10 cellular contexts compared by ENCODE assay signal in the genomic region with DNA sequence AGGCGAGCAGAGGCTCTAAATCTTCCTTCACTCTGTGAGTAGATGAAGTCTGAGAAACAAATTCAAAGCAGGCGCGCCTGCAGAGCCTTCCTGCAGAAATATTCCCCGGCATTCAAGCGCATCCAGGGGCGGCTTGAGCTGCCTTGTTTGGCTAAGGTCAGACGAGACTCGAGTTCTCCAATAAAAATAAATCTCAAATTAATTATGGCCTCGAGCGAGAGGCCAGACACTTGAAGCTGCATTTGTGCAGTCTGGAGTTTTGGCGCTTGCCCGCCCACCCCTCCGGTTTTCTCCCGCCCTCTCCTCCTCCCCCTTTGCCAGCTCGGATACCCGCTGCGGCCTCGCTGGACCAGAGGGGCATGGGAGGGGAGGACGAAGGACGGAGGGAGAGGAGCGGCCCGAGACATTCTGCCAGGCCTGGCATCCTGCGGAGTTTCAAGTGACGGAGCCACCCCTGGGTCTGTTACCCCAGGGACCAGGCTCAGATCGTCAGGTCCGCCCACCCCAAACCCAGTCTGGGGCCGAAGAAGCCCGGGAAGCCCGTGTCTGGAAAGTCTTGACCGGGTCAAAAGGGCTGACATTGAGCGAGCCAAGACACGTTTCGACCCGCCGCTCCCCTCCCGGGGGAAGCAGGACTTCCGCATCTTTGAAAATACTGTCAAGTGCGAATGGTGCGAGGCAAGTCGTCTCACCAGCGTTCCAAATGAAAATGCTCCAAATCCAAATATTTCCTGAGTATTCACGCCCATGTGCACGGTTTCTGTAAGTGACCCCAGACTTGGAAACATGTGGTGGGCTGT. TPM values are rescaled to one million over a fixed set of nuclear protein-coding genes. Genes with fewer than 3 reads are reported as not detected.
DNase-seq lines count a peak whose midpoint lies in the region; ATAC-seq and TF ChIP-seq lines count a peak whose summit lies in the region.
"Had no signal": no experiment of that assay in that cellular context is flagged by ENCODE, and none has a peak within 500 bp of the region (broad histone marks: within the 10 kb centered on the region; RNA-seq: fewer than 3 reads in every experiment).

No MANE protein-coding gene starts in this region.

- no peaks in the 10 kb centered on the region for H3K36me3 ChIP-seq in ascending aorta
- no peaks in the 10 kb centered on the region for H3K36me3 ChIP-seq in left ventricle myocardium inferior
- H3K36me3 ChIP-seq in trophoblast cell (ENCODE audit: control insufficient read depth in 1 of 2, insufficient read depth in 2 of 2, low read length in 2 of 2): no peaks in the 10 kb centered on the region
- no peaks in the 10 kb centered on the region for H3K36me3 ChIP-seq in Caco-2 (ENCODE audit: control insufficient read depth, insufficient read depth, low read length)
- H3K36me3 ChIP-seq: SJSA1 had no signal

- no peak overlapping the region for H3K27ac ChIP-seq in CD4-positive, alpha-beta T cell (ENCODE audit: low read depth, low read length)
- H3K27ac ChIP-seq in ascending aorta (peak overlapping the region in 1 of 2 donors; percentile 25), left ventricle myocardium inferior (replicated peaks) (peak overlapping the region; percentile 95), trophoblast cell (ENCODE audit: low read depth, low read length) (no peak overlapping the region)
- H3K27ac ChIP-seq: SJSA1 had no signal

- H4K8ac ChIP-seq in trophoblast cell (ENCODE audit: low read depth, low read length): no peak overlapping the region

- no peak overlapping the region for H3K9ac ChIP-seq in trophoblast cell (ENCODE audit: low read length)

- CTCF ChIA-PET in CD4-positive, alpha-beta T cell (lab: Charles Lee): no interaction called here
- CTCF ChIA-PET in Caco-2 (lab: Charles Lee): no interaction called here

- no peaks in the 10 kb centered on the region for H3K9me3 ChIP-seq in CD4-positive, alpha-beta T cell (ENCODE audit: control insufficient read depth, low read length)
- H3K9me3 ChIP-seq in ascending aorta: no peaks in the 10 kb centered on the region
- no peaks in the 10 kb centered on the region for H3K9me3 ChIP-seq in left ventricle myocardium inferior (replicated peaks)
- H3K9me3 ChIP-seq in trophoblast cell (ENCODE audit: insufficient read depth, low read depth, low read length): peaks cover 8% of the 10 kb centered on the region
- no peaks in the 10 kb centered on the region for H3K9me3 ChIP-seq in T-helper 17 cell (ENCODE audit: control insufficient read depth, low read length, poor library complexity, severe bottlenecking)
- peaks cover 16% of the 10 kb centered on the region for H3K9me3 ChIP-seq in Caco-2
- H3K9me3 ChIP-seq: SJSA1 had no signal

- peak overlapping the region; percentile 91 for H3K4me3 Mint-ChIP-seq in CD4-positive, alpha-beta T cell
- H3K4me3 Mint-ChIP-seq in T-helper 17 cell (no peak overlapping the region), Caco-2 (ENCODE audit: unreplicated experiment) (no peak overlapping the region)

- peak overlapping the region; percentile 20 to 53 for H3K4me3 ChIP-seq in ascending aorta
- peak overlapping the region; percentile 84 for H3K4me3 ChIP-seq in left ventricle myocardium inferior
- no peak overlapping the region for H3K4me3 ChIP-seq in trophoblast cell (ENCODE audit: low read depth, low read length)
- no peak overlapping the region for H3K4me3 ChIP-seq in Caco-2 (ENCODE audit: low read depth, low read length)
- H3K4me3 ChIP-seq: SJSA1 had no signal

- no peak overlapping the region for H2BK12ac ChIP-seq in trophoblast cell (ENCODE audit: low read length)

- no peaks in the 10 kb centered on the region for H3K9me3 Mint-ChIP-seq in CD4-positive, alpha-beta T cell
- H3K9me3 Mint-ChIP-seq in Caco-2 (ENCODE audit: unreplicated experiment): no peaks in the 10 kb centered on the region

- BruUV-seq in Caco-2 (replicated peaks; lab: Mats Ljungman, UMichigan): no TSS peak

- H3K79me2 ChIP-seq in trophoblast cell (ENCODE audit: control insufficient read depth, insufficient read depth, low read length, poor library complexity): no peaks in the 10 kb centered on the region

- no peak for TF ChIP-seq CTCF in CD4-positive, alpha-beta T cell (IDR thresholded peaks at IDR 0.05)
- TF ChIP-seq CTCF in ascending aorta (IDR thresholded peaks at IDR 0.05) (no peak), left ventricle myocardium inferior (IDR thresholded peaks at IDR 0.05; ENCODE audit: borderline replicate concordance) (no peak), Caco-2 (IDR thresholded peaks at IDR 0.05; ENCODE audit: insufficient read depth in 1 of 2, low read depth in 1 of 2, low read length in 1 of 2, severe bottlenecking in 1 of 2, unreplicated experiment in 1 of 2) (no peak)

- peaks cover 3% of the 10 kb centered on the region for H3K79me1 ChIP-seq in trophoblast cell (ENCODE audit: low read length)

- H3K14ac ChIP-seq in trophoblast cell (ENCODE audit: low read length): no peak overlapping the region

- H2AFZ ChIP-seq in trophoblast cell (ENCODE audit: insufficient read depth, low read length, poor library complexity): no peak overlapping the region

- no peak for DNase-seq in CD4-positive, alpha-beta T cell
- DNase-seq in ascending aorta (ENCODE audit: low spot score in 2 of 2): no peak
- no peak for DNase-seq in left ventricle myocardium inferior
- no peak for DNase-seq in trophoblast cell
- DNase-seq in activated CD4-positive, CD25-positive, alpha-beta regulatory T cell (lab: John Stamatoyannopoulos, UW): no peak
- no peak for DNase-seq in T-helper 17 cell
- DNase-seq in GM03348 (ENCODE audit: low spot score): no peak
- no peak for DNase-seq in Caco-2
- DNase-seq: amniotic stem cell had no signal

- H3K27me3 Mint-ChIP-seq in CD4-positive, alpha-beta T cell: peaks cover 50% of the 10 kb centered on the region
- peaks cover 39% of the 10 kb centered on the region for H3K27me3 Mint-ChIP-seq in T-helper 17 cell
- peaks cover 28% of the 10 kb centered on the region for H3K27me3 Mint-ChIP-seq in Caco-2 (ENCODE audit: insufficient read depth, unreplicated experiment)

- H3K4me2 ChIP-seq in trophoblast cell (ENCODE audit: low read length): peak overlapping the region; percentile 60

- peaks cover 64% of the 10 kb centered on the region for H3K4me1 Mint-ChIP-seq in CD4-positive, alpha-beta T cell (ENCODE audit: low read depth)
- peaks cover 38% of the 10 kb centered on the region for H3K4me1 Mint-ChIP-seq in T-helper 17 cell
- no peaks in the 10 kb centered on the region for H3K4me1 Mint-ChIP-seq in Caco-2 (ENCODE audit: low read depth, unreplicated experiment)

- peaks cover 13 to 41% of the 10 kb centered on the region in 2 donors for H3K4me1 ChIP-seq in ascending aorta
- peaks cover 92% of the 10 kb centered on the region for H3K4me1 ChIP-seq in left ventricle myocardium inferior
- H3K4me1 ChIP-seq in trophoblast cell (ENCODE audit: control insufficient read depth in 1 of 2, insufficient read depth in 2 of 2, low read length in 2 of 2): peaks cover 16 to 29% of the 10 kb centered on the region in 2 experiments
- no peaks in the 10 kb centered on the region; the same call in none of the 2 replicates for H3K4me1 ChIP-seq in Caco-2

- no peak overlapping the region for H3K23ac ChIP-seq in trophoblast cell (ENCODE audit: low read length)

- peak overlapping the region; percentile 98 for H3K27ac Mint-ChIP-seq in CD4-positive, alpha-beta T cell
- H3K27ac Mint-ChIP-seq in T-helper 17 cell (no peak overlapping the region), Caco-2 (ENCODE audit: unreplicated experiment) (no peak overlapping the region)

- H4K12ac ChIP-seq in trophoblast cell (ENCODE audit: low read depth, low read length): no peak overlapping the region

- no peak overlapping the region for H3K18ac ChIP-seq in trophoblast cell (ENCODE audit: low read length)

- no peak overlapping the region for H4K91ac ChIP-seq in trophoblast cell (ENCODE audit: low read depth, low read length)

- H3K36me3 Mint-ChIP-seq in CD4-positive, alpha-beta T cell (ENCODE audit: low read depth): peaks cover 25% of the 10 kb centered on the region
- H3K36me3 Mint-ChIP-seq in T-helper 17 cell (ENCODE audit: low read depth) (peaks cover 3% of the 10 kb centered on the region), Caco-2 (ENCODE audit: insufficient read depth, unreplicated experiment) (no peaks in the 10 kb centered on the region)

- intact Hi-C loops in CD4-positive, alpha-beta T cell (cut with DNase I, micrococcal nuclease): no loop called here
- intact Hi-C loops in ascending aorta (cut with DNase I): no loop called here
- intact Hi-C loops in left ventricle myocardium inferior (cut with micrococcal nuclease): no loop called here
- intact Hi-C loops in Caco-2 (cut with micrococcal nuclease; ENCODE audit: unreplicated experiment): no loop called here

- no peak overlapping the region for H2AK5ac ChIP-seq in trophoblast cell (ENCODE audit: low read length)

- no peak overlapping the region for H2BK5ac ChIP-seq in trophoblast cell (ENCODE audit: low read depth, low read length, poor library complexity)

- POLR2A ChIA-PET in CD4-positive, alpha-beta T cell (lab: Charles Lee): interaction anchor here (0.9 to 1.1 kb wide), 2 partner anchors 46 to 51 kb away, joined by 3 read pairs; no protein-coding TSS in a partner anchor
- POLR2A ChIA-PET in Caco-2 (lab: Charles Lee): no interaction called here

- H2BK120ac ChIP-seq in trophoblast cell (ENCODE audit: insufficient read depth, low read length, poor library complexity): no peak overlapping the region

- no CpG with 5 or more reads among the region's 43 CpGs for WGBS in trophoblast cell (ENCODE audit: extremely low coverage, insufficient coverage, insufficient read length)

- no peak for ATAC-seq in CD4-positive, alpha-beta T cell (ENCODE audit: poor library complexity)
- no peak for ATAC-seq in T-helper 17 cell

- H3K27me3 ChIP-seq in CD4-positive, alpha-beta T cell (ENCODE audit: control insufficient read depth, insufficient read depth, low read length): peaks cover 25% of the 10 kb centered on the region
- no peaks in the 10 kb centered on the region for H3K27me3 ChIP-seq in ascending aorta
- H3K27me3 ChIP-seq in left ventricle myocardium inferior (ENCODE audit: low read depth): peaks cover 97% of the 10 kb centered on the region
- H3K27me3 ChIP-seq in trophoblast cell (ENCODE audit: insufficient read depth, low read length): peaks cover 95% of the 10 kb centered on the region
- H3K27me3 ChIP-seq in Caco-2 (replicated peaks; ENCODE audit: control insufficient read depth, insufficient read depth, low read length): peaks cover 1% of the 10 kb centered on the region
- H3K27me3 ChIP-seq: SJSA1 had no signal

- no peak overlapping the region for H3K4ac ChIP-seq in trophoblast cell (ENCODE audit: low read depth, low read length)

RNA-seq across cellular contexts. Expression of a gene that starts 3.7 kb away (rescaled TPM):
- total RNA-seq in CD4-positive, alpha-beta T cell: 10 to 100 TPM; 56.6 to 60.4 TPM
- total RNA-seq in ascending aorta: 86.4 TPM
- total RNA-seq in left ventricle myocardium inferior: 16.4 TPM
- polyA plus RNA-seq in trophoblast cell (2013): 2.3 and 3.1 TPM in 2 replicates
- total RNA-seq in T-helper 17 cell: 100 to 1,000 TPM; 113 to 117 TPM
- total RNA-seq in Caco-2 (2022): not detected in 2 replicates

Comparison
In these comparisons a context has a peak if more than half of its experiments do, and no peak if none do; other contexts are left out.
1. H3K4me3 ChIP-seq: peak in ascending aorta (2 of 2) and left ventricle myocardium inferior (single experiment); none in trophoblast cell (single experiment) and Caco-2 (single experiment).
2. RNA of a gene that starts 3.7 kb away (total RNA-seq): 113 to 117 TPM in T-helper 17 cell, 86.4 TPM in ascending aorta (single experiment), 56.6 to 60.4 TPM in CD4-positive, alpha-beta T cell and 16.4 TPM in left ventricle myocardium inferior (single experiment); not detected in Caco-2; every median in the first group is over 10 times any median in the second.